ENCODE assay signal across 8 cellular contexts in the genomic region with DNA sequence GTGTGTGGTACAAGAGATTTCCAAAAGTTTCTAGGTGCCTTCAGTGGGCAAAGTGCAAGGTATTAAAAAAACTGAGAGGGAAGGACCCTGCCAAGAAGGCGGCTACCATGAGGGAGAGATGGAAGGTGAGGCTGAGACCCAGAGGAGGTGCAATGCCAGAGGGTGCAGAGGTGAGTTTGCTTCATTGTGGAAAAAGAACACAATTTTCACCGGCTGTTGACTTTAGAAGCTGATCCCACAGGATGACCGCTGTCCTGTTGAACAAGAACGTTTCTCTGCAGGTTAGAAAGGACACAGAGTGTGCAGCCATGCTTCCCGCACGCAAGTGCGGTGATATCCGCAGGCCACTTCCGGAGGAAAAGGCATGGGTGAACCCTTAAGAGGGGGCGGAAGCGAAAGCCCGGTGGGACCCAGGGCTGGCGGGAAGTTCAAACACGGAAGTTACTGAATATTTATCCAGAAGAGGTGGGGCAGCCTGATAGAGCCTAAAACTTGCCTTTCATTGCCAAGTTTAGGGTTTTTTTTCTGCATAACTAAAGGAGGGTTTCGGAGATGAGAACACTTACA. TPM values are rescaled to one million over a fixed set of nuclear protein-coding genes. Genes with fewer than 3 reads are reported as not detected.
DNase-seq lines count a peak whose midpoint lies in the region; ATAC-seq and TF ChIP-seq lines count a peak whose summit lies in the region.

No MANE protein-coding gene starts in this region.

- CTCF ChIA-PET in activated CD4-positive, alpha-beta T cell treated with anti-CD3 and anti-CD28 coated beads, Interleukin-2, amount 10 ng/mL, durations not matched to agents 7 days and 5 days (lab: Charles Lee) = interaction anchor here (1.6 kb wide), 1 partner anchor 111 kb away, joined by 3 read pairs; no protein-coding TSS in a partner anchor

- TF ChIP-seq CTCF in progenitor cell of endocrine pancreas (IDR thresholded peaks at IDR 0.05; ENCODE audit: unreplicated experiment) = no peak

- no peaks in the 10 kb centered on the region for H3K27me3 Mint-ChIP-seq in activated CD4-positive, alpha-beta T cell treated with anti-CD3 and anti-CD28 coated beads, Interleukin-2, amount 10 ng/mL, durations not matched to agents 24 days and 14 days
- H3K27me3 Mint-ChIP-seq in activated CD4-positive, alpha-beta T cell treated with anti-CD3 and anti-CD28 coated beads, Interleukin-2, amount 10 ng/mL, durations not matched to agents 7 days and 5 days = no peaks in the 10 kb centered on the region
- H3K27me3 Mint-ChIP-seq in naive B cell (no peaks in the 10 kb centered on the region), progenitor cell of endocrine pancreas (no peaks in the 10 kb centered on the region)

- H3K4me1 Mint-ChIP-seq in activated CD4-positive, alpha-beta T cell treated with anti-CD3 and anti-CD28 coated beads, Interleukin-2, amount 10 ng/mL, durations not matched to agents 24 days and 14 days = peaks cover 26% of the 10 kb centered on the region
- peaks cover 20% of the 10 kb centered on the region for H3K4me1 Mint-ChIP-seq in activated CD4-positive, alpha-beta T cell treated with anti-CD3 and anti-CD28 coated beads, Interleukin-2, amount 10 ng/mL, durations not matched to agents 7 days and 5 days
- peaks cover 33 to 41% (median 35%) of the 10 kb centered on the region in 3 donors for H3K4me1 Mint-ChIP-seq in naive B cell
- no peaks in the 10 kb centered on the region for H3K4me1 Mint-ChIP-seq in progenitor cell of endocrine pancreas (ENCODE audit: low read depth)

- POLR2A ChIA-PET in activated CD4-positive, alpha-beta T cell treated with anti-CD3 and anti-CD28 coated beads, Interleukin-2, amount 10 ng/mL, durations not matched to agents 7 days and 5 days (lab: Charles Lee) = no interaction called here

- H3K27ac Mint-ChIP-seq in activated CD4-positive, alpha-beta T cell treated with anti-CD3 and anti-CD28 coated beads, Interleukin-2, amount 10 ng/mL, durations not matched to agents 24 days and 14 days = peak overlapping the region; percentile 48
- no peak overlapping the region for H3K27ac Mint-ChIP-seq in activated CD4-positive, alpha-beta T cell treated with anti-CD3 and anti-CD28 coated beads, Interleukin-2, amount 10 ng/mL, durations not matched to agents 7 days and 5 days
- H3K27ac Mint-ChIP-seq in naive B cell (peak overlapping the region in 5 of 6 donors; percentile 84 to 96 (median 94)), progenitor cell of endocrine pancreas (no peak overlapping the region)

- intact Hi-C loops in activated CD4-positive, alpha-beta T cell treated with anti-CD3 and anti-CD28 coated beads, Interleukin-2, amount 10 ng/mL, durations not matched to agents 24 days and 14 days (cut with micrococcal nuclease) = no loop called here

- no peak overlapping the region for H3K4me3 Mint-ChIP-seq in activated CD4-positive, alpha-beta T cell treated with anti-CD3 and anti-CD28 coated beads, Interleukin-2, amount 10 ng/mL, durations not matched to agents 24 days and 14 days
- no peak overlapping the region for H3K4me3 Mint-ChIP-seq in activated CD4-positive, alpha-beta T cell treated with anti-CD3 and anti-CD28 coated beads, Interleukin-2, amount 10 ng/mL, durations not matched to agents 7 days and 5 days
- peak overlapping the region; percentile 22 to 79 (median 65) for H3K4me3 Mint-ChIP-seq in naive B cell
- H3K4me3 Mint-ChIP-seq in progenitor cell of endocrine pancreas (ENCODE audit: low read depth) = no peak overlapping the region

- DNase-seq in activated CD4-positive, alpha-beta T cell treated with anti-CD3 and anti-CD28 coated beads, Interleukin-2, amount 10 ng/mL, durations not matched to agents 24 days and 14 days = no peak
- no peak for DNase-seq in activated CD4-positive, alpha-beta T cell treated with anti-CD3 and anti-CD28 coated beads, Interleukin-2, amount 10 ng/mL, durations not matched to agents 7 days and 5 days
- DNase-seq in naive B cell (peak; percentile 24), progenitor cell of endocrine pancreas (ENCODE audit: low spot score, unreplicated experiment) (no peak), ecto neural progenitor cell (ENCODE audit: low spot score) (no peak)
- DNase-seq in activated CD4-positive, alpha-beta T cell treated with anti-CD3 and anti-CD28 coated beads, Interleukin-2, amount 50 U/mL, for 48 hours = no peak

- peak; percentile 62 for ATAC-seq in GM21576 (IDR thresholded peaks at IDR 0.05; ENCODE audit: unreplicated experiment)
- peak; percentile 50 for ATAC-seq in HG03571 (IDR thresholded peaks at IDR 0.05; ENCODE audit: unreplicated experiment)
- ATAC-seq in naive B cell (ENCODE audit: low read depth in 2 of 2) = peak; percentile 8 to 35

- peaks cover 3% of the 10 kb centered on the region for H3K9me3 Mint-ChIP-seq in activated CD4-positive, alpha-beta T cell treated with anti-CD3 and anti-CD28 coated beads, Interleukin-2, amount 10 ng/mL, durations not matched to agents 24 days and 14 days
- no peaks in the 10 kb centered on the region for H3K9me3 Mint-ChIP-seq in activated CD4-positive, alpha-beta T cell treated with anti-CD3 and anti-CD28 coated beads, Interleukin-2, amount 10 ng/mL, durations not matched to agents 7 days and 5 days
- H3K9me3 Mint-ChIP-seq in naive B cell (no peaks in the 10 kb centered on the region), progenitor cell of endocrine pancreas (ENCODE audit: low read depth) (peaks cover 7% of the 10 kb centered on the region)

- peaks cover 76% of the 10 kb centered on the region for H3K36me3 Mint-ChIP-seq in activated CD4-positive, alpha-beta T cell treated with anti-CD3 and anti-CD28 coated beads, Interleukin-2, amount 10 ng/mL, durations not matched to agents 24 days and 14 days (ENCODE audit: low read depth)
- peaks cover 80% of the 10 kb centered on the region for H3K36me3 Mint-ChIP-seq in activated CD4-positive, alpha-beta T cell treated with anti-CD3 and anti-CD28 coated beads, Interleukin-2, amount 10 ng/mL, durations not matched to agents 7 days and 5 days (ENCODE audit: low read depth)
- H3K36me3 Mint-ChIP-seq in naive B cell = peaks cover 25 to 27% of the 10 kb centered on the region in 2 donors
- peaks cover 12% of the 10 kb centered on the region for H3K36me3 Mint-ChIP-seq in progenitor cell of endocrine pancreas (ENCODE audit: insufficient read depth)

RNA-seq across cellular contexts. Expression of a gene that starts 16.6 kb away (rescaled TPM):
- total RNA-seq in activated CD4-positive, alpha-beta T cell treated with anti-CD3 and anti-CD28 coated beads, Interleukin-2, amount 10 ng/mL, durations not matched to agents 24 days and 14 days = 137 and 148 TPM in 2 replicates
- total RNA-seq in activated CD4-positive, alpha-beta T cell treated with anti-CD3 and anti-CD28 coated beads, Interleukin-2, amount 10 ng/mL, durations not matched to agents 7 days and 5 days = 100 to 1,000 TPM; 168 to 188 TPM
- polyA plus RNA-seq in naive B cell (ENCODE audit: low read depth in 6 of 6) = 100 to 1,000 TPM; 136 to 237 (median 203) TPM
- 5.1 and 5.8 TPM in 2 replicates for total RNA-seq in progenitor cell of endocrine pancreas

RNA-seq across cellular contexts. Expression of a gene that starts 22.3 kb away (rescaled TPM):
- total RNA-seq in activated CD4-positive, alpha-beta T cell treated with anti-CD3 and anti-CD28 coated beads, Interleukin-2, amount 10 ng/mL, durations not matched to agents 24 days and 14 days = 236 and 241 TPM in 2 replicates
- total RNA-seq in activated CD4-positive, alpha-beta T cell treated with anti-CD3 and anti-CD28 coated beads, Interleukin-2, amount 10 ng/mL, durations not matched to agents 7 days and 5 days = 10 to 100 TPM; 53.3 to 58.8 TPM
- polyA plus RNA-seq in naive B cell (ENCODE audit: low read depth in 6 of 6) = 10 to 100 TPM; 65.4 to 95.3 (median 76.7) TPM
- 0.69 TPM in 1 of 2 replicates, not detected in the other for total RNA-seq in progenitor cell of endocrine pancreas

Comparison
In these comparisons a context has a peak if more than half of its experiments do, and no peak if none do; other contexts are left out.
1. H3K27ac Mint-ChIP-seq: peak in activated CD4-positive, alpha-beta T cell treated with anti-CD3 and anti-CD28 coated beads, Interleukin-2, amount 10 ng/mL, durations not matched to agents 24 days and 14 days (single experiment) and naive B cell (5 of 6); none in activated CD4-positive, alpha-beta T cell treated with anti-CD3 and anti-CD28 coated beads, Interleukin-2, amount 10 ng/mL, durations not matched to agents 7 days and 5 days (single experiment) and progenitor cell of endocrine pancreas (single experiment).
2. H3K4me3 Mint-ChIP-seq: peak in naive B cell (8 of 8); none in activated CD4-positive, alpha-beta T cell treated with anti-CD3 and anti-CD28 coated beads, Interleukin-2, amount 10 ng/mL, durations not matched to agents 24 days and 14 days (single experiment), activated CD4-positive, alpha-beta T cell treated with anti-CD3 and anti-CD28 coated beads, Interleukin-2, amount 10 ng/mL, durations not matched to agents 7 days and 5 days (single experiment) and progenitor cell of endocrine pancreas (single experiment).
3. RNA of a gene that starts 16.6 kb away (total RNA-seq): 168 to 188 TPM in activated CD4-positive, alpha-beta T cell treated with anti-CD3 and anti-CD28 coated beads, Interleukin-2, amount 10 ng/mL, durations not matched to agents 7 days and 5 days and 137 to 148 TPM in activated CD4-positive, alpha-beta T cell treated with anti-CD3 and anti-CD28 coated beads, Interleukin-2, amount 10 ng/mL, durations not matched to agents 24 days and 14 days; 5.1 to 5.8 TPM in progenitor cell of endocrine pancreas; every median in the first group is over 10 times any median in the second.
4. RNA of a gene that starts 22.3 kb away (total RNA-seq): 236 to 241 TPM in activated CD4-positive, alpha-beta T cell treated with anti-CD3 and anti-CD28 coated beads, Interleukin-2, amount 10 ng/mL, durations not matched to agents 24 days and 14 days and 53.3 to 58.8 TPM in activated CD4-positive, alpha-beta T cell treated with anti-CD3 and anti-CD28 coated beads, Interleukin-2, amount 10 ng/mL, durations not matched to agents 7 days and 5 days; 0.69 TPM in progenitor cell of endocrine pancreas; every median in the first group is over 10 times any median in the second.
5. Peak in every context shown above with its lines, with median percentiles within 50 percentile points of each other: ATAC-seq.